ENCODE assay signal across 8 cellular contexts in the genomic region with DNA sequence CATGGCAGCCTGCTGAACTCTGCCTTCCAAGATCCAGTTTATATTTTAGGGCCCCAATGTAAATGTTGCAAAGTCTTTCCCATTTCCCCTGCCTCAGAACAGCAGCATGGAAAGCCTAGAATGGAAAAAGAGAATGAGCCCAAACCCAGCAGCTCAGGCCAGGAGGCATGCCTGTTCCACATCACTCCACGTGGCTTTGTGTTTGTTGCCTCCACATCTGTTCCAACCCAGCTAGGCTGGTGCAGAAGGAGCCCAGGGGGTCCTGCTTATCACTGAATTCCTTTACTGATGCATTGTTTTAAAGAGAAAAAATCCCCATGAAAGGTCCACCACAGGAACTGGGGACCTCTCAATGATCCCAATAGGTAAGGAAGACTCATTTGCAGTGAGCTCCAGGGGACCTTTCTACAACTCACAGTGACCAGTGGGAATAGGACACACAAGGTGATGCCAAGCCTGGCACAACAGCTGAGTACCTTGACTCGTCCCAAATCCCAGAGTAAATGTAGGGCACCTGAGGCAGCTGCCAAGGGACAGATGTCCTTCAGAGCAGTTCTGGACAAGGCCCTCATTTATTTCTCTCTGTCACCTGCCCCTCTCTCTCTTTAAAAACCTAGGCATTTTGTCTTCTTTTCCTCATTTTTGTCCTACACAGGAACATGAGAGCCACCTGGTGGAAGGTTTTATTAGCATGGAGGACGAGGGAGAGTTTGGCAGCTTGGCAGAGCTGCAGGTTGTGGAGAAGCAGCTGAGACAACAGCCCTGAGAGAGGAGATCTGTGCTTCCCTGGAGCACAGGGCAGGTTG. TPM values are rescaled to one million over a fixed set of nuclear protein-coding genes. Genes with fewer than 3 reads are reported as not detected.
A peak's percentile ranks its signal among the peaks of the same experiment; 100 is the strongest.
DNase-seq lines count a peak whose midpoint lies in the region; ATAC-seq, FAIRE-seq and TF ChIP-seq lines count a peak whose summit lies in the region.

No MANE protein-coding gene starts in this region.

- FAIRE-seq in GM12891 (lab: Jason Lieb, UNC), result no peak

- H3K36me3 ChIP-seq in mammary epithelial cell (ENCODE audit: insufficient read depth, low read length), result no peaks in the 10 kb centered on the region

- no TSS peak for BruUV-seq in mammary epithelial cell (replicated peaks; lab: Mats Ljungman, UMichigan)

- H3K9me3 ChIP-seq in mammary epithelial cell (replicated peaks; ENCODE audit: insufficient read depth, low read length), result peaks cover 16% of the 10 kb centered on the region

- H3K9me3 Mint-ChIP-seq in activated CD4-positive, alpha-beta T cell treated with anti-CD3 and anti-CD28 coated beads for 36 hours (ENCODE audit: low read depth), result peaks cover 15% of the 10 kb centered on the region
- peaks cover 73% of the 10 kb centered on the region for H3K9me3 Mint-ChIP-seq in nephron progenitor cell

- H2AFZ ChIP-seq in mammary epithelial cell (ENCODE audit: low read depth, low read length), result no peak overlapping the region

- TF ChIP-seq POLR2A in GM12891 (IDR thresholded peaks at IDR 0.05; ENCODE audit: low read depth, low read length), result no peak

- H3K4me1 Mint-ChIP-seq in activated CD4-positive, alpha-beta T cell treated with anti-CD3 and anti-CD28 coated beads for 36 hours, result no peaks in the 10 kb centered on the region
- H3K4me1 Mint-ChIP-seq in nephron progenitor cell, result no peaks in the 10 kb centered on the region

- H3K79me2 ChIP-seq in mammary epithelial cell (ENCODE audit: insufficient read depth, low read length), result no peaks in the 10 kb centered on the region

- peaks cover 3% of the 10 kb centered on the region for H3K36me3 Mint-ChIP-seq in activated CD4-positive, alpha-beta T cell treated with anti-CD3 and anti-CD28 coated beads for 36 hours (ENCODE audit: low read depth)
- peaks cover 17% of the 10 kb centered on the region for H3K36me3 Mint-ChIP-seq in nephron progenitor cell (ENCODE audit: low read depth)

- CTCF ChIA-PET in activated CD4-positive, alpha-beta T cell treated with anti-CD3 and anti-CD28 coated beads for 36 hours (lab: Charles Lee), result interaction anchor here (0.7 to 4.0 kb wide), 5 partner anchors 33 to 49 kb away, joined by 3 to 32 read pairs (median 3); a partner anchor contains a TSS
- CTCF ChIA-PET in mammary epithelial cell (lab: Charles Lee; ENCODE audit: low non-redundant PET), result interaction anchor here (0.7 kb wide), 1 partner anchor 363 kb away, joined by 3 read pairs; no protein-coding TSS in a partner anchor

- no peak overlapping the region for H3K9ac ChIP-seq in mammary epithelial cell (ENCODE audit: insufficient read depth, low read length)

- H3K4me3 Mint-ChIP-seq in activated CD4-positive, alpha-beta T cell treated with anti-CD3 and anti-CD28 coated beads for 36 hours, result no peak overlapping the region
- H3K4me3 Mint-ChIP-seq in nephron progenitor cell, result no peak overlapping the region

- no peak overlapping the region for H3K27ac ChIP-seq in mammary epithelial cell (ENCODE audit: insufficient read depth, low read depth, low read length)

- DNase-seq in activated CD4-positive, alpha-beta T cell treated with anti-CD3 and anti-CD28 coated beads for 36 hours, result peak; percentile 26
- no peak for DNase-seq in activated CD4-positive, alpha-beta T cell treated with anti-CD3 and anti-CD28 coated beads for 4 hours
- DNase-seq in M059J (ENCODE audit: low read depth) (peak; percentile 20), mammary epithelial cell (peak; percentile 23), nephron progenitor cell (no peak), GM12891 (ENCODE audit: insufficient read length, low spot score) (no peak), middle frontal gyrus (ENCODE audit: extremely low spot score, low spot score) (no peak)
- no peak for DNase-seq in activated effector memory CD4-positive, alpha-beta T cell treated with Interleukin-2 at 50 U/mL for 16 hours

- no peak for ATAC-seq in activated CD4-positive, alpha-beta T cell treated with anti-CD3 and anti-CD28 coated beads for 36 hours

- 29% methylated on average over 3 of the region's 3 CpGs for WGBS in mammary epithelial cell (ENCODE audit: low coverage, missing lambda C conversion rate)

- dilution Hi-C loops in mammary epithelial cell (cut with HindIII; ENCODE audit: low sequenced_read_pairs), result no loop called here

- no peaks in the 10 kb centered on the region for H4K20me1 ChIP-seq in mammary epithelial cell (ENCODE audit: insufficient read depth, low read length)

- POLR2A ChIA-PET in activated CD4-positive, alpha-beta T cell treated with anti-CD3 and anti-CD28 coated beads for 36 hours (lab: Charles Lee), result no interaction called here

- peaks cover 1% of the 10 kb centered on the region for H3K27me3 Mint-ChIP-seq in activated CD4-positive, alpha-beta T cell treated with anti-CD3 and anti-CD28 coated beads for 36 hours
- H3K27me3 Mint-ChIP-seq in nephron progenitor cell (ENCODE audit: low read depth, poor library complexity), result peaks cover 8% of the 10 kb centered on the region

- intact Hi-C loops in activated CD4-positive, alpha-beta T cell treated with anti-CD3 and anti-CD28 coated beads for 36 hours (cut with DNase I, micrococcal nuclease), result loop anchor here in 1 of 2 experiments (1.0 to 5.0 kb wide), 2 partner anchors 33 to 41 kb away; a partner anchor contains a TSS
- intact Hi-C loops in mammary epithelial cell (cut with micrococcal nuclease), result loop anchor here (1.0 to 2.0 kb wide), 3 partner anchors 33 to 455 kb away; no protein-coding TSS in a partner anchor

- H3K27ac Mint-ChIP-seq in activated CD4-positive, alpha-beta T cell treated with anti-CD3 and anti-CD28 coated beads for 36 hours, result no peak overlapping the region
- no peak overlapping the region for H3K27ac Mint-ChIP-seq in nephron progenitor cell

- H3K4me1 ChIP-seq in mammary epithelial cell (ENCODE audit: insufficient read depth, low read length), result no peaks in the 10 kb centered on the region

- in situ Hi-C loops in mammary epithelial cell (cut with MboI; ENCODE audit: low sequenced_read_pairs in 2 of 2), result no loop called here

- no peak overlapping the region for H3K4me3 ChIP-seq in mammary epithelial cell (replicated peaks in 1 of 3; ENCODE audit: insufficient read depth in 1 of 3, low read depth in 2 of 3, low read length in 3 of 3)

- no peak overlapping the region for H3K4me2 ChIP-seq in mammary epithelial cell (ENCODE audit: insufficient read depth, low read depth, low read length)

- TF ChIP-seq CTCF in mammary epithelial cell (conservative IDR thresholded peaks at IDR 0.05 in 1 of 2, IDR thresholded peaks at IDR 0.05 in 1 of 2; ENCODE audit: extremely low read depth in 1 of 2, insufficient read depth in 1 of 2, low read depth in 1 of 2, low read length in 2 of 2) (peak; percentile 34 to 56), nephron progenitor cell (IDR thresholded peaks at IDR 0.05) (peak; percentile 38)

- H3K27me3 ChIP-seq in mammary epithelial cell (ENCODE audit: insufficient read depth, low read length), result no peaks in the 10 kb centered on the region

TF ChIP-seq in GM12891, 5 proteins besides CTCF, POLR2A, EP300 and RAD21:
- TF ChIP-seq POU2F2 (IDR thresholded peaks at IDR 0.05; ENCODE audit: low read depth, low read length), result no peak
- TF ChIP-seq PAX5 (IDR thresholded peaks at IDR 0.05; ENCODE audit: insufficient read depth, low read length, severe bottlenecking), result no peak
- TF ChIP-seq TAF1 (IDR thresholded peaks at IDR 0.05; ENCODE audit: low read depth, low read length), result no peak
- no peak for TF ChIP-seq POLR2AphosphoS5 (IDR thresholded peaks at IDR 0.05; ENCODE audit: low read depth, low read length)
- TF ChIP-seq SPI1 (IDR thresholded peaks at IDR 0.05; ENCODE audit: low read depth, low read length), result no peak

RNA-seq across cellular contexts. Expression of a gene that starts 41.7 kb away (rescaled TPM):
- total RNA-seq in activated CD4-positive, alpha-beta T cell treated with anti-CD3 and anti-CD28 coated beads for 36 hours, result under 1 TPM; 0.49 to 0.57 TPM
- total RNA-seq in M059J (2014; rRNA removed; shearing (Covaris generic)), result 0.02 TPM in 1 of 2 replicates, not detected in the other
- 1 to 10 TPM in 1 of 2 donors, under 1 TPM in 1; 0.45 to 1.7 TPM for total RNA-seq in mammary epithelial cell
- 0.24 TPM for polyA plus RNA-seq in mammary epithelial cell
- not detected for polyA minus RNA-seq in mammary epithelial cell
- polyA plus RNA-seq in GM12891 (2012; ENCODE audit: low read depth, missing spikeins), result 0.23 TPM

Comparison
In these comparisons a context has a peak if more than half of its experiments do, and no peak if none do; other contexts are left out.
1. DNase-seq: peak in activated CD4-positive, alpha-beta T cell treated with anti-CD3 and anti-CD28 coated beads for 36 hours (single experiment), M059J (single experiment) and mammary epithelial cell (single experiment); none in activated CD4-positive, alpha-beta T cell treated with anti-CD3 and anti-CD28 coated beads for 4 hours (0 of 2), nephron progenitor cell (single experiment), GM12891 (single experiment), middle frontal gyrus (single experiment) and activated effector memory CD4-positive, alpha-beta T cell treated with Interleukin-2 at 50 U/mL for 16 hours (single experiment).